Comparison of ENCODE assay signal across 3 cellular contexts in genomic region chr3:100246999-100247398, GRCh38.
"Had no signal": no experiment of that assay in that cellular context is flagged by ENCODE, and none has a peak within 500 bp of the region (broad histone marks: within the 10 kb centered on the region; RNA-seq: fewer than 3 reads in every experiment).

No MANE protein-coding gene starts in this region.

- ATAC-seq: GM12878 had no signal

- DNase-seq: GDM1, GF-D8 had no signal
